Comparison of ENCODE assay signal across 8 cellular contexts in the genomic region with DNA sequence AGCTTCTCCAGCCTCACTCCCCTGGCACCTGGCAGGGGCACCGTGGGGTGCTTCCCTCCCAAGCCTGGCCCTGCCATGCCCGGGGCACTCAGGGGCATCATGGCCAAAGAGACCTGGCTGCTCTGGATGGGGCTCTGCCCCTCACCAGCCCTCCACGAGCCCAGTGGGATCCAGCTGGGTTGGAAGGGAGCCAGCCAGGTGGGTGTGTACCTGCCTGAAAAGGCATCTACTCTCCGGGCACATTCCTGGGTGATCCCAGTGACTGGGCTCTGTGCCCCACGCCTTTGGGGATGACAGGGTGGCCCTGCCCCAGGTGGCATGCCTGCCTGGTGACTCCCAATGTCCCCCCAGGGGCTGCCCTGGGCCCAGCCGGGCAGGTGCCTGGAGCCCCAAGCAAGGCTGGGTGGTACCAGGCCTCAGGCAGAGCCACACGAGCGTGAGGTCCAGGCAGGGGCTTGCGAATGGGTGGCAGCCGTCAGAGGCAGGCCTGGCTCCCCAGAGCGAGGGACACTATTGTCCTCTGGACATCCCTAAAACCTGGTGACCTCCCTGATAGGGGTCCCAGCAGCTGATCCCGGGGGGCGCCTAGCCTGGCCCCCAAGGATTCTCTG. TPM values are rescaled to one million over a fixed set of nuclear protein-coding genes. Genes with fewer than 3 reads are reported as not detected.
DNase-seq lines count a peak whose midpoint lies in the region; ATAC-seq and TF ChIP-seq lines count a peak whose summit lies in the region.

No MANE protein-coding gene starts in this region.

- no peak overlapping the region for H2BK5ac ChIP-seq in trophoblast cell (ENCODE audit: low read depth, low read length, poor library complexity)

- H3K27me3 ChIP-seq in OCI-LY3 (ENCODE audit: low read depth, low read length) (no peaks in the 10 kb centered on the region), trophoblast cell (ENCODE audit: insufficient read depth, low read length) (no peaks in the 10 kb centered on the region)

- H3K4me1 ChIP-seq in OCI-LY3 (ENCODE audit: low read length) (peaks cover 25% of the 10 kb centered on the region; the same call in 1 of the 2 replicates), trophoblast cell (ENCODE audit: control insufficient read depth in 1 of 2, insufficient read depth in 2 of 2, low read length in 2 of 2) (peaks cover 22 to 28% of the 10 kb centered on the region in 2 experiments)

- H4K8ac ChIP-seq in trophoblast cell (ENCODE audit: low read depth, low read length): peak overlapping the region; percentile 8

- H3K36me3 ChIP-seq in OCI-LY3 (replicated peaks; ENCODE audit: low read depth, low read length) (no peaks in the 10 kb centered on the region), trophoblast cell (ENCODE audit: control insufficient read depth in 1 of 2, insufficient read depth in 2 of 2, low read length in 2 of 2) (peaks cover 3 to 5% of the 10 kb centered on the region in 2 experiments)

- no CpG with 5 or more reads among the region's 13 CpGs for WGBS in trophoblast cell (ENCODE audit: extremely low coverage, insufficient coverage, insufficient read length)

- H2BK120ac ChIP-seq in trophoblast cell (ENCODE audit: insufficient read depth, low read length, poor library complexity): peak overlapping the region; percentile 21

- H3K4ac ChIP-seq in trophoblast cell (ENCODE audit: low read depth, low read length): peak overlapping the region; percentile 38

- H3K9ac ChIP-seq in OCI-LY3 (ENCODE audit: low read length): peak overlapping the region; percentile 79
- H3K9ac ChIP-seq in trophoblast cell (ENCODE audit: low read length): peak overlapping the region; percentile 60

- H3K9me3 ChIP-seq in OCI-LY3 (ENCODE audit: insufficient read depth, low read length) (no peaks in the 10 kb centered on the region), trophoblast cell (ENCODE audit: insufficient read depth, low read depth, low read length) (no peaks in the 10 kb centered on the region)

- H3K27ac ChIP-seq in OCI-LY3 (ENCODE audit: low read length) (no peak overlapping the region), epithelial cell of prostate (peak overlapping the region; percentile 56), trophoblast cell (ENCODE audit: low read depth, low read length) (no peak overlapping the region)

- no peaks in the 10 kb centered on the region for H3K79me2 ChIP-seq in OCI-LY3 (ENCODE audit: low read length)
- H3K79me2 ChIP-seq in trophoblast cell (ENCODE audit: control insufficient read depth, insufficient read depth, low read length, poor library complexity): peaks cover 8% of the 10 kb centered on the region

- no peak overlapping the region for H2BK12ac ChIP-seq in trophoblast cell (ENCODE audit: low read length)

- H3K4me3 ChIP-seq in OCI-LY3 (ENCODE audit: low read length) (peak overlapping the region; percentile 84), trophoblast cell (ENCODE audit: low read depth, low read length) (peak overlapping the region; percentile 83)

- H3K79me1 ChIP-seq in trophoblast cell (ENCODE audit: low read length): peaks cover 15% of the 10 kb centered on the region

- H2AK5ac ChIP-seq in trophoblast cell (ENCODE audit: low read length): peak overlapping the region; percentile 70

- TF ChIP-seq CTCF in OCI-LY3 (IDR thresholded peaks at IDR 0.05; ENCODE audit: low read depth, low read length): no peak

- H3K23ac ChIP-seq in trophoblast cell (ENCODE audit: low read length): no peak overlapping the region

- peak overlapping the region; percentile 27 for H3K18ac ChIP-seq in trophoblast cell (ENCODE audit: low read length)

- H4K20me1 ChIP-seq in OCI-LY3 (ENCODE audit: insufficient read depth, low read length): no peaks in the 10 kb centered on the region

- H2AFZ ChIP-seq in OCI-LY3 (ENCODE audit: low read depth, low read length) (no peak overlapping the region), trophoblast cell (ENCODE audit: insufficient read depth, low read length, poor library complexity) (no peak overlapping the region)

- H4K91ac ChIP-seq in trophoblast cell (ENCODE audit: low read depth, low read length): peak overlapping the region; percentile 33

- H3K4me2 ChIP-seq in OCI-LY3 (ENCODE audit: low read length) (peak overlapping the region; percentile 95), trophoblast cell (ENCODE audit: low read length) (peak overlapping the region; percentile 61)

- ATAC-seq in HG02973 (IDR thresholded peaks at IDR 0.05; ENCODE audit: unreplicated experiment) (no peak), GM21381 (IDR thresholded peaks at IDR 0.05; ENCODE audit: unreplicated experiment) (no peak)

- H4K12ac ChIP-seq in trophoblast cell (ENCODE audit: low read depth, low read length): peak overlapping the region; percentile 29

- H3K14ac ChIP-seq in trophoblast cell (ENCODE audit: low read length): peak overlapping the region; percentile 27

- peak; percentile 29 for DNase-seq in DMS79 (lab: John Stamatoyannopoulos, UW)
- DNase-seq in epithelial cell of prostate (ENCODE audit: low read depth, low spot score): no peak
- no peak for DNase-seq in trophoblast cell
- no peak for DNase-seq in NCI-H1694 (lab: John Stamatoyannopoulos, UW)
- no peak for DNase-seq in AML-193 (lab: John Stamatoyannopoulos, UW)

RNA-seq across cellular contexts. Expression of a gene that starts 0.8 kb away (rescaled TPM):
- polyA plus RNA-seq in trophoblast cell (2013): 17.8 and 18.5 TPM in 2 replicates

RNA-seq across cellular contexts. Expression of a gene that starts 24.2 kb away (rescaled TPM):
- 0.04 TPM in 2 replicates for polyA plus RNA-seq in trophoblast cell (2013)

RNA-seq across cellular contexts. Expression of a gene that starts 35.4 kb away (rescaled TPM):
- 8.7 and 10.1 TPM in 2 replicates for polyA plus RNA-seq in trophoblast cell (2013)

RNA-seq across cellular contexts. Expression of a gene that starts 45.4 kb away (rescaled TPM):
- 0.55 and 0.61 TPM in 2 replicates for polyA plus RNA-seq in trophoblast cell (2013)
